16 cellular contexts compared by ENCODE assay signal in the genomic region with DNA sequence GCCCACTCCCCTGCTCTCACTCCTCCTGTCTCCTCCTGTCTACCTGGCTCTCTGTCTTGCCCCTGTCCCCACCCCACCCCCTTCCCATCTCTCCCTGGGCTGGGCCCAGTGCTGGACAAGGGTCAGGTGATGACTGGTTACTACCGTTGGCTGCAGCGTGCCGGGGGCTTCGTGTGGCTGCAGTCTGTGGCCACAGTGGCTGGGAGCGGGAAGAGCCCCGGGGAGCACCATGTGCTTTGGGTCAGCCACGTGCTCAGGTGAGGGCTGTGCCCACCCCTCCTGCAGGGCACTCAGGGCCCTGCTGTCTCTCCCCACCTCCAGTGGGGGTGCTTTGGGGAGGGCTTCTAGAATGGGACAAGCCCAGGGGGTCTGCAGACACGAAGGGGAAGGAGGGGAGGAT. TPM values are rescaled to one million over a fixed set of nuclear protein-coding genes. Genes with fewer than 3 reads are reported as not detected.
DNase-seq lines count a peak whose midpoint lies in the region; ATAC-seq, FAIRE-seq and TF ChIP-seq lines count a peak whose summit lies in the region.
"Had no signal": no experiment of that assay in that cellular context is flagged by ENCODE, and none has a peak within 500 bp of the region (broad histone marks: within the 10 kb centered on the region; RNA-seq: fewer than 3 reads in every experiment).

No MANE protein-coding gene starts in this region.

- TF ChIP-seq RAD21 in HepG2 (CRISPR knock-in tag; IDR thresholded peaks at IDR 0.05), result no peak
- no peak for TF ChIP-seq RAD21 in H1 (IDR thresholded peaks at IDR 0.05 in 1 of 2, conservative IDR thresholded peaks at IDR 0.05 in 1 of 2; ENCODE audit: low read depth in 2 of 2, low read length in 2 of 2)

- no peak overlapping the region for H3K4ac ChIP-seq in H1 (replicated peaks; ENCODE audit: insufficient read length, low read depth, low read length)
- no peak overlapping the region for H3K4ac ChIP-seq in neuronal stem cell (ENCODE audit: low read length)

- no peak overlapping the region for H4K8ac ChIP-seq in H1 (ENCODE audit: extremely low read depth, insufficient read depth, low read length)
- no peak overlapping the region for H4K8ac ChIP-seq in neuronal stem cell (ENCODE audit: low read depth, low read length)

- DNase-seq in HepG2 (ENCODE audit: low spot score) (no peak), right lobe of liver (no peak), H1 (ENCODE audit: low read depth in 1 of 2, low spot score in 2 of 2) (no peak), neuronal stem cell (ENCODE audit: low spot score) (no peak), DMS79 treated with DMSO at 0.1 percent for 48 hours (lab: John Stamatoyannopoulos, UW) (no peak), mucosa of gallbladder (ENCODE audit: low spot score) (no peak)
- DNase-seq: 8988T; AML-193; CD4-positive, CD25-positive, alpha-beta regulatory T cell had no signal

- FAIRE-seq in HepG2 (lab: Jason Lieb, UNC) (no peak), H1 (lab: Jason Lieb, UNC) (no peak)
- FAIRE-seq: GM12878, GM18507, H54 had no signal

- H4K5ac ChIP-seq in H1 (ENCODE audit: insufficient read length, low read depth, low read length), result no peak overlapping the region

- 49% methylated on average over 4 of the region's 8 CpGs for WGBS in HepG2 (ENCODE audit: low lambda C conversion rate)
- WGBS in right lobe of liver (ENCODE audit: insufficient coverage, low coverage, low lambda C conversion rate, missing lambda C conversion rate), result 82% methylated on average over 5 of the region's 8 CpGs
- 93% methylated on average over 8 of the region's 8 CpGs; no CpG with 5 or more reads in 1 of the 2 experiments for WGBS in H1 (ENCODE audit: extremely low coverage in 1 of 2, insufficient coverage in 1 of 2, insufficient read length in 1 of 2, insufficient replicate concordance in 2 of 2, low coverage in 1 of 2, low lambda C conversion rate in 2 of 2, missing lambda C conversion rate in 1 of 2), 2 experiments
- no CpG with 5 or more reads among the region's 8 CpGs for WGBS in neuronal stem cell (ENCODE audit: extremely low coverage in 2 of 2, insufficient read length in 2 of 2, insufficient replicate concordance in 1 of 2), 2 donors

- no peak overlapping the region for H3K18ac ChIP-seq in H1 (ENCODE audit: extremely low read depth, low read length)
- peak overlapping the region; percentile 64 for H3K18ac ChIP-seq in neuronal stem cell (ENCODE audit: low read length)

- POLR2A ChIA-PET in HepG2 (lab: Yijun Ruan, JAX), result interaction anchor here (0.5 kb wide), 1 partner anchor 19 kb away, joined by 3 read pairs; no protein-coding TSS in a partner anchor
- POLR2A ChIA-PET in H1 (lab: Charles Lee; ENCODE audit: partially characterized antibody), result interaction anchor here (1.5 kb wide), 1 partner anchor 23 kb away, joined by 3 read pairs; no protein-coding TSS in a partner anchor

- BruUV-seq in HepG2 (replicated peaks; lab: Mats Ljungman, UMichigan), result no TSS peak

- H3K56ac ChIP-seq in H1 (replicated peaks; ENCODE audit: insufficient read length, low read depth, low read length), result no peak overlapping the region

- H3K4me1 ChIP-seq in HepG2 (ENCODE audit: insufficient read depth, low read length) (peaks cover 20% of the 10 kb centered on the region), right lobe of liver (peaks cover 0 to 5% (median 2%) of the 10 kb centered on the region in 4 donors), H1 (replicated peaks in 1 of 4; ENCODE audit: control insufficient read depth in 3 of 4, insufficient read depth in 4 of 4, low read length in 3 of 4) (no peaks in the 10 kb centered on the region; a peak in 1 of 7 replicates), neuronal stem cell (ENCODE audit: control insufficient read depth in 2 of 2, insufficient read depth in 1 of 2, low read depth in 1 of 2, low read length in 2 of 2) (peaks cover 0 to 6% of the 10 kb centered on the region in 2 donors)

- H2AFZ ChIP-seq in HepG2 (ENCODE audit: low read length) (no peak overlapping the region), H1 (ENCODE audit: low read length) (no peak overlapping the region), neuronal stem cell (ENCODE audit: low read length) (no peak overlapping the region)

- no peak overlapping the region for H2BK120ac ChIP-seq in H1 (replicated peaks; ENCODE audit: low read depth, low read length)
- no peak overlapping the region for H2BK120ac ChIP-seq in neuronal stem cell (ENCODE audit: low read depth, low read length)

- H3K79me1 ChIP-seq in H1 (ENCODE audit: low read depth, low read length), result no peaks in the 10 kb centered on the region
- H3K79me1 ChIP-seq in neuronal stem cell (ENCODE audit: low read depth, low read length), result peaks cover 4% of the 10 kb centered on the region

- H3K79me2 ChIP-seq in HepG2 (ENCODE audit: insufficient read depth, low read length), result no peaks in the 10 kb centered on the region
- no peaks in the 10 kb centered on the region for H3K79me2 ChIP-seq in H1 (ENCODE audit: control insufficient read depth in 1 of 2, insufficient read depth in 2 of 2, low read length in 2 of 2)

- H3K36me3 ChIP-seq in HepG2 (replicated peaks in 1 of 2; ENCODE audit: control insufficient read depth in 1 of 2, insufficient read depth in 2 of 2, low read length in 2 of 2) (no peaks in the 10 kb centered on the region), right lobe of liver (no peaks in the 10 kb centered on the region), H1 (ENCODE audit: control insufficient read depth in 2 of 4, insufficient read depth in 4 of 4, low read length in 3 of 4) (peaks cover 0 to 6% (median 2%) of the 10 kb centered on the region in 4 experiments; a peak in 2 of 8 replicates), neuronal stem cell (replicated peaks in 1 of 2; ENCODE audit: control insufficient read depth in 2 of 2, insufficient read depth in 2 of 2, low read length in 2 of 2) (peaks cover 2 to 14% of the 10 kb centered on the region in 2 donors)

- H2BK15ac ChIP-seq in H1 (ENCODE audit: low read length) (no peak overlapping the region), neuronal stem cell (ENCODE audit: low read length) (no peak overlapping the region)

- H4K91ac ChIP-seq in H1 (replicated peaks; ENCODE audit: insufficient read length, low read length), result no peak overlapping the region
- H4K91ac ChIP-seq in neuronal stem cell (ENCODE audit: low read depth, low read length, poor library complexity), result no peak overlapping the region

- CTCF ChIA-PET in HepG2 (lab: Yijun Ruan, JAX; ENCODE audit: low intra/inter-chr PET ratio, low total read pairs), result no interaction called here
- CTCF ChIA-PET in H1 (lab: Charles Lee; ENCODE audit: partially characterized antibody), result no interaction called here

- H3K27ac ChIP-seq in HepG2 (ENCODE audit: extremely low read length, insufficient read depth, low read length), result no peak overlapping the region
- H3K27ac ChIP-seq in right lobe of liver, result no peak overlapping the region
- H3K27ac ChIP-seq in H1 (ENCODE audit: low read depth, low read length), result no peak overlapping the region
- no peak overlapping the region for H3K27ac ChIP-seq in neuronal stem cell (replicated peaks; ENCODE audit: low read length)
- H3K27ac ChIP-seq: BLaER1 treated with 17β-estradiol and CSF1 and Interleukin-3, amounts not matched to agents 10 nM and 100 nM had no signal

- no peak overlapping the region for H3K23ac ChIP-seq in H1 (ENCODE audit: insufficient read length)
- no peak overlapping the region for H3K23ac ChIP-seq in neuronal stem cell (ENCODE audit: low read depth, low read length, poor library complexity)

- H3K9me3 ChIP-seq in HepG2 (ENCODE audit: low read length), result no peaks in the 10 kb centered on the region
- no peaks in the 10 kb centered on the region for H3K9me3 ChIP-seq in right lobe of liver
- no peaks in the 10 kb centered on the region for H3K9me3 ChIP-seq in H1 (ENCODE audit: insufficient read depth in 2 of 2, low read depth in 1 of 2, low read length in 1 of 2)
- H3K9me3 ChIP-seq in neuronal stem cell (replicated peaks in 1 of 2; ENCODE audit: control insufficient read depth in 2 of 2, insufficient read depth in 1 of 2, low read depth in 1 of 2, low read length in 2 of 2), result no peaks in the 10 kb centered on the region
- H3K9me3 ChIP-seq: BLaER1 treated with 17β-estradiol and CSF1 and Interleukin-3, amounts not matched to agents 10 nM and 100 nM had no signal

- TF ChIP-seq EP300 in HepG2 (IDR thresholded peaks at IDR 0.05; ENCODE audit: low read depth in 2 of 2, low read length in 2 of 2) (no peak), HepG2 (CRISPR knock-in tag; IDR thresholded peaks at IDR 0.05; ENCODE audit: borderline replicate concordance) (no peak), H1 (IDR thresholded peaks at IDR 0.05; ENCODE audit: borderline replicate concordance in 1 of 2, low read depth in 2 of 2, low read length in 2 of 2) (no peak)

- TF ChIP-seq CTCF in HepG2 (CRISPR knock-in tag; IDR thresholded peaks at IDR 0.05), result no peak
- TF ChIP-seq CTCF in right lobe of liver (IDR thresholded peaks at IDR 0.05), result no peak
- no peak for TF ChIP-seq CTCF in H1 (IDR thresholded peaks at IDR 0.05; ENCODE audit: control extremely low read depth in 1 of 3, insufficient read depth in 1 of 3, low read depth in 1 of 3, low read length in 3 of 3)

- H2BK20ac ChIP-seq in H1 (ENCODE audit: low read length), result no peak overlapping the region

- H3K27me3 ChIP-seq in HepG2 (ENCODE audit: control insufficient read depth in 1 of 2, insufficient read depth in 2 of 2, low read length in 2 of 2) (no peaks in the 10 kb centered on the region), right lobe of liver (no peaks in the 10 kb centered on the region), H1 (replicated peaks in 1 of 4; ENCODE audit: control insufficient read depth in 3 of 4, extremely low read depth in 1 of 4, insufficient read depth in 3 of 4, low read length in 3 of 4) (no peaks in the 10 kb centered on the region), neuronal stem cell (ENCODE audit: control insufficient read depth in 3 of 3, insufficient read depth in 3 of 3, low read depth in 1 of 3, low read length in 3 of 3) (no peaks in the 10 kb centered on the region)
- H3K27me3 ChIP-seq: BLaER1 treated with 17β-estradiol and CSF1 and Interleukin-3, amounts not matched to agents 10 nM and 100 nM had no signal

- H4K20me1 ChIP-seq in HepG2 (ENCODE audit: insufficient read depth, low read length) (no peaks in the 10 kb centered on the region), H1 (replicated peaks in 1 of 2; ENCODE audit: control insufficient read depth in 1 of 2, insufficient read depth in 2 of 2, low read length in 2 of 2) (peaks cover 2 to 3% of the 10 kb centered on the region in 2 experiments)

- in situ Hi-C loops in HepG2 (cut with HindIII; ENCODE audit: extremely low pct_ligation_motif_present, low pct_unique_long_range_greater_than_20kb), result no loop called here

- TF ChIP-seq POLR2A in HepG2 (IDR thresholded peaks at IDR 0.05; ENCODE audit: insufficient read depth in 1 of 2, low read depth in 2 of 2, low read length in 2 of 2), result no peak
- TF ChIP-seq POLR2A in right lobe of liver (IDR thresholded peaks at IDR 0.05), result no peak
- TF ChIP-seq POLR2A in H1 (IDR thresholded peaks at IDR 0.05; ENCODE audit: control extremely low read depth in 1 of 2, low read depth in 2 of 2, low read length in 2 of 2), result no peak

- H3K4me3 ChIP-seq in HepG2 (replicated peaks in 1 of 3; ENCODE audit: insufficient read depth in 1 of 3, low read depth in 2 of 3, low read length in 3 of 3) (no peak overlapping the region), right lobe of liver (no peak overlapping the region), H1 (ENCODE audit: extremely low read depth in 1 of 4, insufficient read depth in 2 of 4, low read depth in 3 of 4, low read length in 4 of 4) (no peak overlapping the region), neuronal stem cell (ENCODE audit: low read length in 2 of 2) (no peak overlapping the region)
- H3K4me3 ChIP-seq: BLaER1 treated with 17β-estradiol and CSF1 and Interleukin-3, amounts not matched to agents 10 nM and 100 nM; GM12878 had no signal

- H2BK5ac ChIP-seq in H1 (ENCODE audit: low read depth, low read length) (no peak overlapping the region), neuronal stem cell (ENCODE audit: low read length) (no peak overlapping the region)

- no peaks in the 10 kb centered on the region for H3K23me2 ChIP-seq in H1 (ENCODE audit: low read depth, low read length)

- no peak overlapping the region for H3K14ac ChIP-seq in H1 (ENCODE audit: insufficient read length)
- H3K14ac ChIP-seq in neuronal stem cell (ENCODE audit: low read length), result peak overlapping the region; percentile 38

- ATAC-seq in HepG2, result no peak
- no peak for ATAC-seq in right lobe of liver
- ATAC-seq in GM19463 (IDR thresholded peaks at IDR 0.05; ENCODE audit: unreplicated experiment), result no peak
- ATAC-seq in GM21786 (IDR thresholded peaks at IDR 0.05; ENCODE audit: unreplicated experiment), result no peak
- ATAC-seq: GM12878 had no signal

- H2AK5ac ChIP-seq in H1 (ENCODE audit: low read depth, low read length) (no peak overlapping the region), neuronal stem cell (ENCODE audit: low read depth, low read length) (peak overlapping the region; percentile 37)

- intact Hi-C loops in HepG2 (cut with micrococcal nuclease; ENCODE audit: unreplicated experiment), result no loop called here
- intact Hi-C loops in right lobe of liver (cut with DNase I), result no loop called here

- H3K4me2 ChIP-seq in HepG2 (ENCODE audit: low read depth, low read length), result no peak overlapping the region
- no peak overlapping the region for H3K4me2 ChIP-seq in H1 (ENCODE audit: insufficient read depth in 1 of 2, low read depth in 2 of 2, low read length in 2 of 2)
- no peak overlapping the region for H3K4me2 ChIP-seq in neuronal stem cell (ENCODE audit: insufficient read depth, low read length, poor library complexity, severe bottlenecking)
- H3K4me2 ChIP-seq: BLaER1 treated with 17β-estradiol and CSF1 and Interleukin-3, amounts not matched to agents 10 nM and 100 nM had no signal

- H2BK12ac ChIP-seq in H1 (ENCODE audit: low read depth, low read length) (no peak overlapping the region), neuronal stem cell (ENCODE audit: low read length) (no peak overlapping the region)

- H3K9ac ChIP-seq in HepG2 (ENCODE audit: insufficient read depth, low read depth, low read length) (no peak overlapping the region), H1 (replicated peaks in 1 of 4; ENCODE audit: extremely low read depth in 1 of 4, low read depth in 3 of 4, low read length in 3 of 4) (no peak overlapping the region), neuronal stem cell (ENCODE audit: low read depth, low read length, poor library complexity) (no peak overlapping the region)
- H3K9ac ChIP-seq: BLaER1 treated with 17β-estradiol and CSF1 and Interleukin-3, amounts not matched to agents 10 nM and 100 nM had no signal

RNA-seq across cellular contexts. Expression of a gene that starts 7.6 kb away (rescaled TPM):
- total RNA-seq in HepG2 (2016; rRNA removed; fragmentation: Illumina TruSeq; extraction: Trizol) (18.0 and 26.7 TPM in 2 replicates), right lobe of liver (10 to 100 TPM; 12.3 to 37.0 (median 17.2) TPM), mucosa of gallbladder (40.4 TPM)
- 44.8 and 45.5 TPM in 2 replicates for total RNA-seq in HepG2 (2016; cell fraction: cytosol; rRNA removed; fragmentation: Illumina TruSeq; extraction: Trizol; ENCODE audit: low read depth)
- total RNA-seq in HepG2 (2016; cell fraction: insoluble cytoplasmic fraction; rRNA removed; fragmentation: Illumina TruSeq; extraction: Trizol), result 18.4 and 20.4 TPM in 2 replicates
- total RNA-seq in HepG2 (2016; cell fraction: membrane; rRNA removed; fragmentation: Illumina TruSeq; extraction: Trizol), result 36.3 and 50.1 TPM in 2 replicates
- total RNA-seq in HepG2 (2016; cell fraction: nucleus; rRNA removed; fragmentation: Illumina TruSeq; extraction: Trizol), result 6.1 and 8.2 TPM in 2 replicates
- polyA plus RNA-seq in HepG2 (2011; rRNA removed) (5.2 and 7.0 TPM in 2 replicates), H1 (2011; rRNA removed) (152 and 209 TPM in 2 replicates)
- 9.2 and 27.5 TPM in 2 replicates for polyA plus RNA-seq in HepG2 (2011; cell fraction: cytosol; rRNA removed)
- polyA plus RNA-seq in HepG2 (2011; cell fraction: nucleus; rRNA removed), result 8.8 and 9.4 TPM in 2 replicates
- 2.5 and 4.4 TPM in 2 replicates for polyA plus RNA-seq in HepG2 (2012)
- 46.7 and 50.4 TPM in 2 replicates for polyA plus RNA-seq in HepG2 (2016; cell fraction: cytosol; fragmentation: Illumina TruSeq; extraction: Trizol; ENCODE audit: low read depth)
- 13.9 and 21.8 TPM in 2 replicates for polyA plus RNA-seq in HepG2 (2016; cell fraction: insoluble cytoplasmic fraction; fragmentation: Illumina TruSeq; extraction: Trizol; ENCODE audit: low read depth)
- polyA plus RNA-seq in HepG2 (2016; cell fraction: membrane; fragmentation: Illumina TruSeq; extraction: Trizol; ENCODE audit: low read depth), result 29.2 and 30.8 TPM in 2 replicates
- polyA plus RNA-seq in HepG2 (2016; cell fraction: nucleus; fragmentation: Illumina TruSeq; extraction: Trizol; ENCODE audit: insufficient read depth, low read depth), result 13.4 and 18.2 TPM in 2 replicates
- polyA minus RNA-seq in HepG2 (2011; rRNA and poly(A)+ RNA removed; ENCODE audit: low replicate concordance), result 9.5 and 9.9 TPM in 2 replicates
- polyA minus RNA-seq in HepG2 (2011; cell fraction: cytosol; rRNA and poly(A)+ RNA removed), result 3.5 and 4.8 TPM in 2 replicates
- polyA minus RNA-seq in HepG2 (2011; cell fraction: nucleus; rRNA and poly(A)+ RNA removed), result 1.1 and 2.2 TPM in 2 replicates
- total RNA-seq in H1 (2021; fragmentation: NEBNext Ultra II Directional; extraction: Animal tissue kit (Norgen Biotek cat#: 25700)), result 57.5 and 61.7 TPM in 2 replicates
- 87.1 TPM for polyA plus RNA-seq in H1 (2011; cell fraction: cytosol; rRNA removed)
- polyA plus RNA-seq in H1 (2011; cell fraction: nucleus; rRNA removed), result 85.1 TPM
- 19.0 to 57.5 TPM (median 50.3 TPM) in 4 replicates for polyA plus RNA-seq in H1 (2012, experiment 1 of 2)
- polyA plus RNA-seq in H1 (2012, experiment 2 of 2), result 55.3 TPM
- 61.7 TPM for polyA plus RNA-seq in H1 (2013, experiment 1 of 2)
- polyA plus RNA-seq in H1 (2013, experiment 2 of 2), result 60.3 TPM
- 2.0 and 2.2 TPM in 2 replicates for polyA minus RNA-seq in H1 (2011; rRNA and poly(A)+ RNA removed)
- polyA minus RNA-seq in H1 (2011; cell fraction: cytosol; rRNA and poly(A)+ RNA removed), result 19.2 TPM
- polyA minus RNA-seq in H1 (2011; cell fraction: nucleus; rRNA and poly(A)+ RNA removed), result 26.7 TPM
- 49.2 TPM for polyA plus RNA-seq in neuronal stem cell (2013, experiment 1 of 2)
- 45.0 TPM for polyA plus RNA-seq in neuronal stem cell (2013, experiment 2 of 2)

RNA-seq across cellular contexts. Expression of a gene that starts 21.2 kb away (rescaled TPM):
- total RNA-seq in HepG2 (2016; rRNA removed; fragmentation: Illumina TruSeq; extraction: Trizol) (0.29 and 0.35 TPM in 2 replicates), right lobe of liver (1 to 10 TPM in 2 of 6 experiments, not detected in 4; 1.3 to 1.7 TPM), mucosa of gallbladder (0.40 TPM)
- total RNA-seq in HepG2 (2016; cell fraction: cytosol; rRNA removed; fragmentation: Illumina TruSeq; extraction: Trizol; ENCODE audit: low read depth), result 0.26 and 0.51 TPM in 2 replicates
- 0.16 and 0.30 TPM in 2 replicates for total RNA-seq in HepG2 (2016; cell fraction: insoluble cytoplasmic fraction; rRNA removed; fragmentation: Illumina TruSeq; extraction: Trizol)
- total RNA-seq in HepG2 (2016; cell fraction: membrane; rRNA removed; fragmentation: Illumina TruSeq; extraction: Trizol), result 0.59 and 0.76 TPM in 2 replicates
- not detected in 2 replicates for total RNA-seq in HepG2 (2016; cell fraction: nucleus; rRNA removed; fragmentation: Illumina TruSeq; extraction: Trizol)
- polyA plus RNA-seq in HepG2 (2011; rRNA removed) (2.9 and 3.9 TPM in 2 replicates), H1 (2011; rRNA removed) (13.9 and 26.8 TPM in 2 replicates)
- 2.3 and 4.0 TPM in 2 replicates for polyA plus RNA-seq in HepG2 (2011; cell fraction: cytosol; rRNA removed)
- 13.1 and 15.5 TPM in 2 replicates for polyA plus RNA-seq in HepG2 (2011; cell fraction: nucleus; rRNA removed)
- 1.2 and 2.2 TPM in 2 replicates for polyA plus RNA-seq in HepG2 (2012)
- polyA plus RNA-seq in HepG2 (2016; cell fraction: cytosol; fragmentation: Illumina TruSeq; extraction: Trizol; ENCODE audit: low read depth), result 0.76 and 1.1 TPM in 2 replicates
- polyA plus RNA-seq in HepG2 (2016; cell fraction: insoluble cytoplasmic fraction; fragmentation: Illumina TruSeq; extraction: Trizol; ENCODE audit: low read depth), result 0.19 and 0.53 TPM in 2 replicates
- polyA plus RNA-seq in HepG2 (2016; cell fraction: membrane; fragmentation: Illumina TruSeq; extraction: Trizol; ENCODE audit: low read depth), result 0.69 and 1.1 TPM in 2 replicates
- 1.2 TPM in 1 of 2 replicates, not detected in the other for polyA plus RNA-seq in HepG2 (2016; cell fraction: nucleus; fragmentation: Illumina TruSeq; extraction: Trizol; ENCODE audit: insufficient read depth, low read depth)
- polyA minus RNA-seq in HepG2 (2011; rRNA and poly(A)+ RNA removed; ENCODE audit: low replicate concordance), result 0.70 and 4.4 TPM in 2 replicates
- 1.1 and 2.8 TPM in 2 replicates for polyA minus RNA-seq in HepG2 (2011; cell fraction: cytosol; rRNA and poly(A)+ RNA removed)
- 0.99 and 1.8 TPM in 2 replicates for polyA minus RNA-seq in HepG2 (2011; cell fraction: nucleus; rRNA and poly(A)+ RNA removed)
- 9.0 and 9.9 TPM in 2 replicates for total RNA-seq in H1 (2021; fragmentation: NEBNext Ultra II Directional; extraction: Animal tissue kit (Norgen Biotek cat#: 25700))
- 17.3 TPM for polyA plus RNA-seq in H1 (2011; cell fraction: cytosol; rRNA removed)
- polyA plus RNA-seq in H1 (2011; cell fraction: nucleus; rRNA removed), result 27.9 TPM
- 7.4 to 12.8 TPM (median 11.3 TPM) in 4 replicates for polyA plus RNA-seq in H1 (2012, experiment 1 of 2)
- polyA plus RNA-seq in H1 (2012, experiment 2 of 2), result 9.8 TPM
- polyA plus RNA-seq in H1 (2013, experiment 1 of 2), result 6.6 TPM
- polyA plus RNA-seq in H1 (2013, experiment 2 of 2), result 5.8 TPM
- polyA minus RNA-seq in H1 (2011; rRNA and poly(A)+ RNA removed), result 2.4 and 4.5 TPM in 2 replicates
- 9.7 TPM for polyA minus RNA-seq in H1 (2011; cell fraction: cytosol; rRNA and poly(A)+ RNA removed)
- 9.2 TPM for polyA minus RNA-seq in H1 (2011; cell fraction: nucleus; rRNA and poly(A)+ RNA removed)
- polyA plus RNA-seq in neuronal stem cell (2013, experiment 1 of 2), result 4.9 TPM
- 4.7 TPM for polyA plus RNA-seq in neuronal stem cell (2013, experiment 2 of 2)
- total RNA-seq: HT1080 had no signal
